ENCODE assay signal across 9 cellular contexts in genomic region chr19:41535029-41535622, GRCh38. TPM values are rescaled to one million over a fixed set of nuclear protein-coding genes. Genes with fewer than 3 reads are reported as not detected.
DNase-seq lines count a peak whose midpoint lies in the region; ATAC-seq lines count a peak whose summit lies in the region.
"Had no signal": no experiment of that assay in that cellular context is flagged by ENCODE, and none has a peak within 500 bp of the region (broad histone marks: within the 10 kb centered on the region; RNA-seq: fewer than 3 reads in every experiment).

No MANE protein-coding gene starts in this region.

- WGBS in thymus, result 27% methylated on average over 4 of the region's 4 CpGs

- H3K9me3 Mint-ChIP-seq in activated T-cell treated with anti-CD3 and anti-CD28 coated beads, Interleukin-2, amount 50 U/mL, for 72 hours, result peaks cover 4 to 5% of the 10 kb centered on the region in 2 donors

- no peaks in the 10 kb centered on the region for H3K27me3 ChIP-seq in thymus (ENCODE audit: control insufficient read depth, insufficient read depth)

- H3K4me1 ChIP-seq in thymus (ENCODE audit: control insufficient read depth, insufficient read depth, low read length), result peaks cover 14% of the 10 kb centered on the region

- in situ Hi-C loops in SK-MEL-5 (cut with HindIII; ENCODE audit: low pct_unique_long_range_greater_than_20kb, low sequenced_read_pairs), result no loop called here

- H3K27ac ChIP-seq in thymus (ENCODE audit: low read depth), result peak overlapping the region; percentile 55

- H3K27me3 Mint-ChIP-seq in activated T-cell treated with anti-CD3 and anti-CD28 coated beads, Interleukin-2, amount 50 U/mL, for 72 hours (ENCODE audit: low read depth), result no peaks in the 10 kb centered on the region

- no peak overlapping the region for H3K4me3 ChIP-seq in thymus (ENCODE audit: low read length)

- H3K27ac Mint-ChIP-seq in activated T-cell treated with anti-CD3 and anti-CD28 coated beads, Interleukin-2, amount 50 U/mL, for 72 hours, result peak overlapping the region; percentile 72

- peak overlapping the region; percentile 61 to 83 for H3K4me3 Mint-ChIP-seq in activated T-cell treated with anti-CD3 and anti-CD28 coated beads, Interleukin-2, amount 50 U/mL, for 72 hours

- ATAC-seq in activated T-cell treated with anti-CD3 and anti-CD28 coated beads, Interleukin-2, amount 50 U/mL, for 72 hours (replicated peaks in 1 of 2), result peak; percentile 48 to 59
- ATAC-seq in HG02870 (IDR thresholded peaks at IDR 0.05; ENCODE audit: unreplicated experiment), result peak; percentile 67

- H3K9me3 ChIP-seq in thymus (ENCODE audit: control insufficient read depth), result peaks cover under 1% of the 10 kb centered on the region

- H3K36me3 Mint-ChIP-seq in activated T-cell treated with anti-CD3 and anti-CD28 coated beads, Interleukin-2, amount 50 U/mL, for 72 hours (ENCODE audit: insufficient read depth in 2 of 2), result peaks cover 7 to 15% of the 10 kb centered on the region in 2 donors

- no peaks in the 10 kb centered on the region for H3K36me3 ChIP-seq in thymus (ENCODE audit: control insufficient read depth, insufficient read depth)

- peaks cover 86% of the 10 kb centered on the region for H3K4me1 Mint-ChIP-seq in activated T-cell treated with anti-CD3 and anti-CD28 coated beads, Interleukin-2, amount 50 U/mL, for 72 hours (ENCODE audit: low read depth)

- DNase-seq in activated T-cell treated with anti-CD3 and anti-CD28 coated beads, Interleukin-2, amount 50 U/mL, for 72 hours, result no peak
- no peak for DNase-seq in activated T-cell treated with anti-CD3 and anti-CD28 coated beads, Interleukin-2, amount 50 U/mL, for 1 hour
- peak; percentile 45 for DNase-seq in SK-MEL-5 (ENCODE audit: low read depth, low spot score)
- no peak for DNase-seq in foreskin melanocyte
- no peak for DNase-seq in kidney tubule cell (ENCODE audit: low spot score)
- no peak for DNase-seq in amygdala (lab: John Stamatoyannopoulos, UW)
- DNase-seq: NCI-H2107 had no signal

RNA-seq across cellular contexts. Expression of gene CEACAM21, which starts 40.8 kb away (rescaled TPM):
- 10 to 100 TPM; 38.4 to 41.7 TPM for total RNA-seq in activated T-cell treated with anti-CD3 and anti-CD28 coated beads, Interleukin-2, amount 50 U/mL, for 72 hours
- total RNA-seq in SK-MEL-5 (2014; rRNA removed; shearing (Covaris generic)), result 0.21 TPM in 1 of 2 replicates, not detected in the other
- 0.06 TPM in 1 of 2 replicates, not detected in the other for polyA plus RNA-seq in SK-MEL-5 (2015; cell fraction: cytosol; rRNA removed)
- polyA plus RNA-seq in SK-MEL-5 (2015; cell fraction: nucleus; rRNA removed), result not detected in 2 replicates
- polyA plus RNA-seq in thymus, result 11.0 TPM

Comparison
In these comparisons a context has a peak if more than half of its experiments do, and no peak if none do; other contexts are left out.
1. RNA of gene CEACAM21, which starts 40.8 kb away (total RNA-seq): 38.4 to 41.7 TPM in activated T-cell treated with anti-CD3 and anti-CD28 coated beads, Interleukin-2, amount 50 U/mL, for 72 hours; 0.21 TPM in SK-MEL-5; every median in the first group is over 10 times any median in the second.